ENCODE assay signal across 12 cellular contexts in the genomic region with DNA sequence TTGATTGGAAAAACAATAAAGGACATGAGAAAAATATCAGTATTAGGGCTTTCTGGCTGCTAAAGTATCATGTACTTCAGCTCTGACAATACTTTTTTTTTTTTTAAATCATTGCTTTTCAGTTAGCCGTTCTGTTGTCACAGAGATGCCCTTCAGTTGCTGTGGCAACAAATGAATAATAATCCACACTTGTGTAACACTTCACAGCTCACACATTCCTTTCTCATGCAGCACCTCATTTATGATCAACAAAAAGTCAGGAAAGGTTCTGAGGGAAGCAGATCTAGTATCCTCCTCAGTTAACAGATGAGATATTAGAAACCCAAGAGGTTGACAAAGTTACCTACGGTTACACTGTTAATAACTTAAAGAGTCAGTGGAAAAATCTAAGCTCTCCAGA.
DNase-seq lines count a peak whose midpoint lies in the region; ATAC-seq, FAIRE-seq and TF ChIP-seq lines count a peak whose summit lies in the region.
"Had no signal": no experiment of that assay in that cellular context is flagged by ENCODE, and none has a peak within 500 bp of the region (broad histone marks: within the 10 kb centered on the region; RNA-seq: fewer than 3 reads in every experiment).

No MANE protein-coding gene starts in this region.

- CTCF ChIA-PET in PC-3 (lab: Charles Lee): no interaction called here
- CTCF ChIA-PET in activated CD8-positive, alpha-beta memory T cell treated with anti-CD3 and anti-CD28 coated beads, Interleukin-2, amount 10 ng/mL, durations not matched to agents 7 days and 5 days (lab: Charles Lee): no interaction called here

- H3K79me2 ChIP-seq in PC-3 (ENCODE audit: low read length): no peaks in the 10 kb centered on the region

- no peak overlapping the region for H3K27ac Mint-ChIP-seq in activated CD8-positive, alpha-beta memory T cell treated with anti-CD3 and anti-CD28 coated beads, Interleukin-2, amount 10 ng/mL, durations not matched to agents 7 days and 5 days
- H3K27ac Mint-ChIP-seq: activated naive CD4-positive, alpha-beta T cell treated with anti-CD3 and anti-CD28 coated beads, Interleukin-2, amount 50 U/mL, for 24 hours; CD8-positive, alpha-beta T cell; stimulated activated naive CD8-positive, alpha-beta T cell treated with anti-CD3 and anti-CD28 coated beads, Interleukin-15, Interleukin-2, amounts not matched to agents 100 ng/mL and 50 ng/mL, for 24 hours had no signal

- H3K4me3 ChIP-seq in PC-3 (ENCODE audit: low read length): no peak overlapping the region

- H3K36me3 ChIP-seq in PC-3 (ENCODE audit: low read depth, low read length): no peaks in the 10 kb centered on the region

- H4K20me1 ChIP-seq in PC-3 (ENCODE audit: low read length): no peaks in the 10 kb centered on the region

- intact Hi-C loops in PC-3 (cut with micrococcal nuclease): no loop called here

- H3K9ac ChIP-seq in PC-3 (ENCODE audit: low read length): no peak overlapping the region

- ATAC-seq in PC-3 (no peak), omental fat pad (ENCODE audit: low FRiP score) (peak; percentile 67), left lobe of liver (no peak), HG03521 (IDR thresholded peaks at IDR 0.05; ENCODE audit: unreplicated experiment) (no peak)
- ATAC-seq in activated CD8-positive, alpha-beta memory T cell treated with anti-CD3 and anti-CD28 coated beads, Interleukin-2, amount 10 ng/mL, durations not matched to agents 7 days and 5 days: no peak
- ATAC-seq: CD8-positive, alpha-beta T cell; Panc1 had no signal

- peaks cover 11% of the 10 kb centered on the region for H3K4me1 ChIP-seq in PC-3 (ENCODE audit: insufficient read depth, low read length)

- no peaks in the 10 kb centered on the region for H3K27me3 ChIP-seq in PC-3 (ENCODE audit: low read length)

- H3K9me3 ChIP-seq in PC-3 (ENCODE audit: low read length): no peaks in the 10 kb centered on the region

- no peaks in the 10 kb centered on the region for H3K27me3 Mint-ChIP-seq in activated CD8-positive, alpha-beta memory T cell treated with anti-CD3 and anti-CD28 coated beads, Interleukin-2, amount 10 ng/mL, durations not matched to agents 7 days and 5 days
- H3K27me3 Mint-ChIP-seq: activated naive CD4-positive, alpha-beta T cell treated with anti-CD3 and anti-CD28 coated beads, Interleukin-2, amount 50 U/mL, for 24 hours; stimulated activated naive CD8-positive, alpha-beta T cell treated with anti-CD3 and anti-CD28 coated beads, Interleukin-15, Interleukin-2, amounts not matched to agents 100 ng/mL and 50 ng/mL, for 24 hours had no signal

- H3K4me1 Mint-ChIP-seq in activated CD8-positive, alpha-beta memory T cell treated with anti-CD3 and anti-CD28 coated beads, Interleukin-2, amount 10 ng/mL, durations not matched to agents 7 days and 5 days: no peaks in the 10 kb centered on the region
- H3K4me1 Mint-ChIP-seq: activated naive CD4-positive, alpha-beta T cell treated with anti-CD3 and anti-CD28 coated beads, Interleukin-2, amount 50 U/mL, for 24 hours had no signal

- no peak overlapping the region for H3K4me2 ChIP-seq in PC-3 (ENCODE audit: low read length)

- H2AFZ ChIP-seq in PC-3 (ENCODE audit: low read length): no peak overlapping the region

- H3F3A ChIP-seq in PC-3 (ENCODE audit: low read length, unreplicated experiment): no peaks in the 10 kb centered on the region

- peak; percentile 11 for FAIRE-seq in D721Med (lab: Jason Lieb, UNC)

- BruUV-seq in PC-3 (replicated peaks; lab: Mats Ljungman, UMichigan): no TSS peak

- H3K9me3 Mint-ChIP-seq in activated CD8-positive, alpha-beta memory T cell treated with anti-CD3 and anti-CD28 coated beads, Interleukin-2, amount 10 ng/mL, durations not matched to agents 7 days and 5 days (ENCODE audit: low read depth): peaks cover 3% of the 10 kb centered on the region

- no peak overlapping the region for H3K27ac ChIP-seq in PC-3 (ENCODE audit: low read length)

- TF ChIP-seq CTCF in D721Med (IDR thresholded peaks at IDR 0.05; ENCODE audit: insufficient read depth, missing control alignments): no peak
- no peak for TF ChIP-seq CTCF in PC-3 (conservative IDR thresholded peaks at IDR 0.05; ENCODE audit: low read depth, low read length)
- TF ChIP-seq CTCF in omental fat pad (IDR thresholded peaks at IDR 0.05): no peak

- no peak overlapping the region for H3K4me3 Mint-ChIP-seq in activated CD8-positive, alpha-beta memory T cell treated with anti-CD3 and anti-CD28 coated beads, Interleukin-2, amount 10 ng/mL, durations not matched to agents 7 days and 5 days
- H3K4me3 Mint-ChIP-seq: activated naive CD4-positive, alpha-beta T cell treated with anti-CD3 and anti-CD28 coated beads, Interleukin-2, amount 50 U/mL, for 24 hours; CD8-positive, alpha-beta T cell; stimulated activated naive CD8-positive, alpha-beta T cell treated with anti-CD3 and anti-CD28 coated beads, Interleukin-15, Interleukin-2, amounts not matched to agents 100 ng/mL and 50 ng/mL, for 24 hours had no signal

- H3K36me3 Mint-ChIP-seq in activated CD8-positive, alpha-beta memory T cell treated with anti-CD3 and anti-CD28 coated beads, Interleukin-2, amount 10 ng/mL, durations not matched to agents 7 days and 5 days: no peaks in the 10 kb centered on the region
- H3K36me3 Mint-ChIP-seq: activated naive CD4-positive, alpha-beta T cell treated with anti-CD3 and anti-CD28 coated beads, Interleukin-2, amount 50 U/mL, for 24 hours; CD8-positive, alpha-beta T cell had no signal

- no peaks in the 10 kb centered on the region for H3K9me2 ChIP-seq in PC-3 (replicated peaks; ENCODE audit: low read length)

- POLR2A ChIA-PET in PC-3 (lab: Charles Lee; ENCODE audit: unreplicated experiment): no interaction called here

- DNase-seq in D721Med (ENCODE audit: insufficient read length, low spot score) (no peak), PC-3 (peak; percentile 4), fibroblast of peridontal ligament (ENCODE audit: extremely low read depth) (peak; percentile 61), omental fat pad (ENCODE audit: low spot score) (no peak), NCI-H1930 (lab: John Stamatoyannopoulos, UW) (no peak), left lobe of liver (ENCODE audit: low spot score) (no peak)
- DNase-seq in activated CD8-positive, alpha-beta memory T cell treated with anti-CD3 and anti-CD28 coated beads, Interleukin-2, amount 10 ng/mL, durations not matched to agents 7 days and 5 days: no peak
- DNase-seq: CD8-positive, alpha-beta T cell had no signal

Comparison
In these comparisons a context has a peak if more than half of its experiments do, and no peak if none do; other contexts are left out.
1. DNase-seq: peak in PC-3 (single experiment) and fibroblast of peridontal ligament (single experiment); none in D721Med (single experiment), omental fat pad (single experiment), NCI-H1930 (0 of 2), activated CD8-positive, alpha-beta memory T cell treated with anti-CD3 and anti-CD28 coated beads, Interleukin-2, amount 10 ng/mL, durations not matched to agents 7 days and 5 days (single experiment) and left lobe of liver (single experiment).